In the genomic region with DNA sequence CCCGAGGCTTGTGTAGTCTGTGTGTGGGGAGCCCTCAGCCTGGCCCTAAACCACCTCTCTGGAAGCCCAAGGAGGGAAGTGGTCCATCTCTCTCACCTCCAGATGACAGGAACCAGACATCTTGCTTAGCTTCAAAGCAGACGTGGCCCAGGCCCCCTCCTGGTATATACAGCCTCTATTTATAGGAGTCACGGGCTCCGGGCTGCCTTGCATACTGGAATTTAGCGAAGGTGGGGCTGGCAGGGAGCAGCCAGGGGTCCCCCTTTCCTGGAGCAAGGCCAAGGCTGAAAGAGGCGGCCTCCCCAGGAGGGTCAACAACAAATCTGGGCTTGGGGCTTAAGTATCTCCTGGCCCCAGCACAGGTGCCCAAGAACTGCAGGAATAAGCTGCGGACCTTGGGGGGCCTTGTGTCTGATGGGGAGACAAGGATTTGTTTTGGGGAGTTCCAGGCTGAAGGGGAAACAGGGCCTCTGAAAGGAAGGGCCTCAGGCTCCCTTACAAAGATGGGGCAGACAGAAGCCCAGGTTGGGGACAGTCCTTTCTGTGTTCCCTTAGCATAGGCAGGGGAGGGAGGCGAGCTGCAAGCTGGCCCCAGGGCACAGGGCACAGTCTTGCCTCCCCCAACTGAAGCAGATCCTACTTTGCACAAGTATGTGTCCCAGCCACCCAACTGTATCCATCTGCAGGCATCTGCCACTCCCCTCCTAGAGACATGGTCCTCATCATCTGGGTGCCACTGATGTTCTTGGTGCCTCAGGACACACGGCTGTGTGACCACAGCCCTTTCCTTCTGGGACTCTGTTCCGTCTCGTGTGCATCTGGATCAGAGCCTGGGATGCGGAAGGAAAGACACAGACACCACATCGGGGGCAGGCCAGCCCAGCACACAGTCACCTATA, we compare ENCODE assay signal across 13 cellular contexts. TPM values are rescaled to one million over a fixed set of nuclear protein-coding genes. Genes with fewer than 3 reads are reported as not detected.
DNase-seq lines count a peak whose midpoint lies in the region; ATAC-seq, FAIRE-seq and TF ChIP-seq lines count a peak whose summit lies in the region.
"Had no signal": no experiment of that assay in that cellular context is flagged by ENCODE, and none has a peak within 500 bp of the region (broad histone marks: within the 10 kb centered on the region; RNA-seq: fewer than 3 reads in every experiment).

No MANE protein-coding gene starts in this region.

- DNase-seq in bronchial epithelial cell (ENCODE audit: low read depth) (no peak), islet precursor cell (peak; percentile 77), spleen (peak; percentile 61), Karpas-422 (no peak), NCI-H2107 treated with DMSO at 0.1 percent for 48 hours (lab: John Stamatoyannopoulos, UW; ENCODE audit: unreplicated experiment) (no peak), body of pancreas (no peak), OCI-M1 (lab: John Stamatoyannopoulos, UW) (no peak)
- DNase-seq: activated naive CD4-positive, alpha-beta T cell; CD4-positive, CD25-positive, alpha-beta regulatory T cell; GF-D8 had no signal

- TF ChIP-seq CTCF in HEK293 (tag by site-specific recombination; IDR thresholded peaks at IDR 0.05) (no peak), bronchial epithelial cell (IDR thresholded peaks at IDR 0.05; ENCODE audit: insufficient read depth, low read length, severe bottlenecking) (no peak), spleen (IDR thresholded peaks at IDR 0.05 in 8 of 11, conservative IDR thresholded peaks at IDR 0.05 in 3 of 11) (no peak), body of pancreas (IDR thresholded peaks at IDR 0.05) (no peak)

- no peak overlapping the region for H2AFZ ChIP-seq in Karpas-422 (ENCODE audit: low read length)

- H4K20me1 ChIP-seq in Karpas-422 (ENCODE audit: insufficient read depth, low read depth, low read length) = no peaks in the 10 kb centered on the region

- H3K4me2 ChIP-seq in Karpas-422 (ENCODE audit: low read depth, low read length, poor library complexity, severe bottlenecking) = no peak overlapping the region

- H3K9me3 ChIP-seq in HEK293 (ENCODE audit: control insufficient read depth, insufficient read depth, low read depth, low read length) (no peaks in the 10 kb centered on the region), spleen (no peaks in the 10 kb centered on the region), Karpas-422 (ENCODE audit: low read length) (no peaks in the 10 kb centered on the region), body of pancreas (no peaks in the 10 kb centered on the region)

- POLR2A ChIA-PET in HEK293 (lab: Yijun Ruan, JAX) = interaction anchor here (0.6 to 1.4 kb wide), 2 partner anchors 11 to 276 kb away, joined by 4 to 5 read pairs; no protein-coding TSS in a partner anchor

- H3K79me2 ChIP-seq in Karpas-422 (ENCODE audit: low read length) = no peaks in the 10 kb centered on the region

- H3K27me3 ChIP-seq in bronchial epithelial cell (ENCODE audit: control insufficient read depth, insufficient read depth, low read length) (no peaks in the 10 kb centered on the region), spleen (replicated peaks in 1 of 7) (no peaks in the 10 kb centered on the region), Karpas-422 (ENCODE audit: low read length) (no peaks in the 10 kb centered on the region), body of pancreas (no peaks in the 10 kb centered on the region)

- peaks cover 3% of the 10 kb centered on the region; the same call in 1 of the 2 replicates for H3K4me1 ChIP-seq in HEK293 (ENCODE audit: control insufficient read depth, insufficient read depth, low read length)
- H3K4me1 ChIP-seq in spleen = peaks cover 4 to 48% (median 31%) of the 10 kb centered on the region in 6 donors
- no peaks in the 10 kb centered on the region for H3K4me1 ChIP-seq in Karpas-422 (ENCODE audit: low read length)
- H3K4me1 ChIP-seq in body of pancreas = peaks cover 10% of the 10 kb centered on the region

- FAIRE-seq in bronchial epithelial cell (lab: Jason Lieb, UNC) = peak; percentile 83
- FAIRE-seq: islet of Langerhans had no signal

- no peak for ATAC-seq in body of pancreas
- ATAC-seq: naive thymus-derived CD8-positive, alpha-beta T cell had no signal

- intact Hi-C loops in spleen (cut with DNase I; ENCODE audit: low total_unique reads) = no loop called here
- intact Hi-C loops in body of pancreas (cut with DNase I) = no loop called here

- peaks cover 0 to 18% of the 10 kb centered on the region in 2 experiments; a peak in 2 of 3 replicates for H3K36me3 ChIP-seq in HEK293 (ENCODE audit: control insufficient read depth in 2 of 2, insufficient read depth in 1 of 2, low read length in 2 of 2)
- peaks cover 3% of the 10 kb centered on the region for H3K36me3 ChIP-seq in bronchial epithelial cell (ENCODE audit: control insufficient read depth, insufficient read depth, low read length)
- peaks cover 0 to 67% (median 10%) of the 10 kb centered on the region in 6 donors for H3K36me3 ChIP-seq in spleen
- no peaks in the 10 kb centered on the region for H3K36me3 ChIP-seq in Karpas-422 (ENCODE audit: insufficient read depth, low read length)
- H3K36me3 ChIP-seq in body of pancreas (replicated peaks in 1 of 2; ENCODE audit: insufficient read depth in 1 of 2, low read depth in 2 of 2) = no peaks in the 10 kb centered on the region

- H3K4me3 ChIP-seq in HEK293 (ENCODE audit: low read depth, low read length) (no peak overlapping the region), bronchial epithelial cell (ENCODE audit: low read depth, low read length) (no peak overlapping the region), spleen (no peak overlapping the region), Karpas-422 (ENCODE audit: low read length) (no peak overlapping the region), body of pancreas (no peak overlapping the region)

- CTCF ChIA-PET in HEK293 (lab: Yijun Ruan, JAX) = interaction anchor here (1.0 to 1.9 kb wide), 2 partner anchors 54 to 60 kb away, joined by 3 to 7 read pairs; no protein-coding TSS in a partner anchor

- H3K27ac ChIP-seq in HEK293 (ENCODE audit: extremely low read depth, low read depth, low read length) = no peak overlapping the region
- H3K27ac ChIP-seq in spleen = peak overlapping the region in 4 of 8 donors; percentile 75 to 86 (median 82)
- H3K27ac ChIP-seq in Karpas-422 (ENCODE audit: low read length) = no peak overlapping the region
- H3K27ac ChIP-seq in body of pancreas = no peak overlapping the region

- WGBS in spleen, 5 donors = 78 to 83% (median 81%) methylated on average over 9 to 13 of the region's 13 CpGs
- WGBS in body of pancreas, 2 donors = 86 to 87% methylated on average over 6 to 12 of the region's 13 CpGs

- no peaks in the 10 kb centered on the region for H3K9me2 ChIP-seq in Karpas-422 (replicated peaks; ENCODE audit: insufficient read depth, low read length)

- TF ChIP-seq POLR2A in spleen (IDR thresholded peaks at IDR 0.05) = no peak
- no peak for TF ChIP-seq POLR2A in body of pancreas (IDR thresholded peaks at IDR 0.05)

- no peak overlapping the region for H3K9ac ChIP-seq in Karpas-422 (ENCODE audit: low read length)

TF ChIP-seq in HEK293, 187 proteins besides CTCF, POLR2A, EP300 and RAD21:
- TF ChIP-seq ZNF391 (tag by site-specific recombination; IDR thresholded peaks at IDR 0.05; ENCODE audit: borderline replicate concordance, low read depth) (no peak), ZNF600 (tag by site-specific recombination; IDR thresholded peaks at IDR 0.05) (peak; percentile 35; the same call in 1 of the 2 replicates)

RNA-seq across cellular contexts. Expression of a gene that starts 11.9 kb away (rescaled TPM):
- 0.53 and 0.90 TPM in 2 replicates for total RNA-seq in bronchial epithelial cell
- total RNA-seq in spleen = 10 to 100 TPM; 12.6 to 34.1 (median 27.1) TPM
- 10 to 100 TPM in 1 of 3 donors, 1 to 10 TPM in 2; 4.9 to 11.8 (median 5.8) TPM for polyA plus RNA-seq in spleen
- total RNA-seq in Karpas-422 (2014; rRNA removed; shearing (Covaris generic); ENCODE audit: low replicate concordance) = 0.60 and 0.61 TPM in 2 replicates
- total RNA-seq in body of pancreas = 10 to 100 TPM; 14.0 to 19.8 TPM

Comparison
In these comparisons a context has a peak if more than half of its experiments do, and no peak if none do; other contexts are left out.
1. DNase-seq: peak in islet precursor cell (single experiment) and spleen (single experiment); none in bronchial epithelial cell (single experiment), Karpas-422 (single experiment), NCI-H2107 treated with DMSO at 0.1 percent for 48 hours (single experiment), body of pancreas (0 of 4) and OCI-M1 (single experiment).